Comparison of ENCODE assay signal across 20 cellular contexts in genomic region chr3:160948273-160948672, GRCh38.
"Had no signal": no experiment of that assay in that cellular context is flagged by ENCODE, and none has a peak within 500 bp of the region (broad histone marks: within the 10 kb centered on the region; RNA-seq: fewer than 3 reads in every experiment).

No MANE protein-coding gene starts in this region.

- H3K27ac Mint-ChIP-seq: activated CD4-positive, alpha-beta T cell treated with anti-CD3 and anti-CD28 coated beads for 36 hours; activated naive CD8-positive, alpha-beta T cell; activated T-helper 1 cell treated with anti-CD3 and anti-CD28 coated beads, Interleukin-12 subunit alpha, Interleukin-12 subunit beta, Interleukin-2, Interleukin-4 antibody, amounts not matched to agents 30 ng/mL and 10 ng/mL and 1 ng/mL, durations not matched to agents 14 hours and 24 hours and 36 hours; effector memory CD8-positive, alpha-beta T cell; stimulated activated naive CD8-positive, alpha-beta T cell treated with anti-CD3 and anti-CD28 coated beads, Interleukin-15, amount 100 ng/mL, for 72 hours had no signal

- H3K27me3 ChIP-seq: right atrium auricular region, suprapubic skin, vagina had no signal

- H3K9me3 ChIP-seq: right atrium auricular region, suprapubic skin, vagina had no signal

- H3K36me3 ChIP-seq: right atrium auricular region, suprapubic skin, vagina had no signal

- H3K4me3 ChIP-seq: right atrium auricular region, suprapubic skin, vagina had no signal

- H3K36me3 Mint-ChIP-seq: activated naive CD8-positive, alpha-beta T cell had no signal

- H3K27me3 Mint-ChIP-seq: effector memory CD8-positive, alpha-beta T cell had no signal

- ATAC-seq: activated CD4-positive, alpha-beta T cell treated with anti-CD3 and anti-CD28 coated beads for 36 hours; effector memory CD8-positive, alpha-beta T cell; left cardiac atrium; stimulated activated naive CD8-positive, alpha-beta T cell treated with anti-CD3 and anti-CD28 coated beads, Interleukin-15, amount 100 ng/mL, for 72 hours had no signal

- H3K4me3 Mint-ChIP-seq: activated CD4-positive, alpha-beta T cell treated with anti-CD3 and anti-CD28 coated beads for 36 hours; activated naive CD8-positive, alpha-beta T cell; activated T-helper 1 cell treated with anti-CD3 and anti-CD28 coated beads, Interleukin-12 subunit alpha, Interleukin-12 subunit beta, Interleukin-2, Interleukin-4 antibody, amounts not matched to agents 30 ng/mL and 10 ng/mL and 1 ng/mL, durations not matched to agents 14 hours and 24 hours and 36 hours; effector memory CD8-positive, alpha-beta T cell; stimulated activated naive CD8-positive, alpha-beta T cell treated with anti-CD3 and anti-CD28 coated beads, Interleukin-15, amount 100 ng/mL, for 72 hours had no signal

- DNase-seq: activated CD4-positive, alpha-beta T cell treated with anti-CD3 and anti-CD28 coated beads for 36 hours; activated CD4-positive, alpha-beta T cell treated with anti-CD3 and anti-CD28 coated beads, Interleukin-2, amount 50 U/mL, for 48 hours; effector memory CD8-positive, alpha-beta T cell; erythroblast; foreskin melanocyte; glutamatergic neuron; left cardiac atrium; mammary epithelial cell; midbrain; occipital lobe; posterior cingulate gyrus; small intestine; stimulated activated CD4-positive, alpha-beta T cell treated with anti-CD3 and anti-CD28 coated beads, Interleukin-4, amount 100 ng/mL, for 1 hour; stimulated activated naive CD8-positive, alpha-beta T cell treated with anti-CD3 and anti-CD28 coated beads, Interleukin-15, amount 100 ng/mL, for 72 hours; trophoblast cell had no signal

- H3K4me1 ChIP-seq: suprapubic skin, vagina had no signal

- H3K27ac ChIP-seq: right atrium auricular region, suprapubic skin, vagina had no signal

- H3K9me3 Mint-ChIP-seq: activated T-helper 1 cell treated with anti-CD3 and anti-CD28 coated beads, Interleukin-12 subunit alpha, Interleukin-12 subunit beta, Interleukin-2, Interleukin-4 antibody, amounts not matched to agents 30 ng/mL and 10 ng/mL and 1 ng/mL, durations not matched to agents 14 hours and 24 hours and 36 hours; effector memory CD8-positive, alpha-beta T cell; stimulated activated naive CD8-positive, alpha-beta T cell treated with anti-CD3 and anti-CD28 coated beads, Interleukin-15, amount 100 ng/mL, for 72 hours had no signal
